ENCODE assay signal across 9 cellular contexts in the genomic region with DNA sequence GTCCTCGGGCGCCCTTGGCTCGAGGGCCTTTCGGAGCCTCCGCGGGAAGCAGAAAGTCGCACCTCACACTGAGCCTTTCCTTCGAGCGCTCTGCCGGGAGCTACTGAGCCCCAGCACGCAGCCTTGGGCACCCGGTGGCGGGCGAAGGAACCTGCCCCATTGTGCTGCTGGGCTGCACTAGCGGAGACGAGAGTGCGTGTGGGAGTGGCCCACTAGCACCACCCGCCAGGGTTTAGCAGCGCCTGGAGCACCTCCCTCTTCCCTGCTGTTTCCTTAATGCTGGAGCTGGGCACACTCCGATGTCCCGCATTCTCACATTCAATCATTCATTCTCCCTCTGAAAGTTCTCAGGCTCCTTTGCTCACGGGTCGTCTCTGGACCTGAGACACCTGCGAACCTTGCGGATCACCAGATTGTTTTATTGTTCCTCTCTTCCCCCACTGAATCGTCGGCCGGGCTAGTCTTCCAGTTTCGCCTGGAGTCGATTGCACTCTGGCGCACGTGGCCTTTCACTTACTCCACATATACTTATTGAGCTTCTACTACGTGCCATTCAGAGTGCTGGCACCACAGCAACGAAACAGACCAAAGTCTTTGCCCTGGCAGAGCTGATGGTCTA. TPM values are rescaled to one million over a fixed set of nuclear protein-coding genes. Genes with fewer than 3 reads are reported as not detected.
DNase-seq lines count a peak whose midpoint lies in the region; TF ChIP-seq lines count a peak whose summit lies in the region.
"Had no signal": no experiment of that assay in that cellular context is flagged by ENCODE, and none has a peak within 500 bp of the region (broad histone marks: within the 10 kb centered on the region; RNA-seq: fewer than 3 reads in every experiment).

No MANE protein-coding gene starts in this region.

- H3K36me3 ChIP-seq in mesendoderm (ENCODE audit: control insufficient read depth, insufficient read depth, low read length), result no peaks in the 10 kb centered on the region

- H3K4me3 ChIP-seq in mesendoderm (ENCODE audit: low read length), result no peak overlapping the region

- H3K23ac ChIP-seq in mesendoderm (ENCODE audit: low read length), result no peak overlapping the region

- peak; percentile 70 for DNase-seq in DMS53 (lab: John Stamatoyannopoulos, UW)
- DNase-seq in DMS53 treated with DMSO at 0.1 percent for 48 hours (lab: John Stamatoyannopoulos, UW; ENCODE audit: unreplicated experiment), result no peak
- DNase-seq in HFFc6, result peak; percentile 35
- DNase-seq in chondrocyte (ENCODE audit: low spot score), result no peak
- DNase-seq in nephron progenitor cell, result peak; percentile 56
- DNase-seq in mesendoderm, result no peak
- DNase-seq in activated naive CD4-positive, alpha-beta T cell treated with anti-CD3 and anti-CD28 coated beads, Interleukin-2, amount 50 U/mL, for 16 hours, result no peak
- DNase-seq in iPS-NIHi11 (ENCODE audit: low spot score), result no peak
- DNase-seq: 8988T had no signal

- H3K4me3 Mint-ChIP-seq in HFFc6 (peak overlapping the region; percentile 84), chondrocyte (ENCODE audit: unreplicated experiment) (peak overlapping the region; percentile 1), nephron progenitor cell (peak overlapping the region; percentile 80)

- H3K4ac ChIP-seq in mesendoderm (ENCODE audit: low read depth, low read length), result no peak overlapping the region

- H3K79me1 ChIP-seq in mesendoderm (ENCODE audit: low read length), result no peaks in the 10 kb centered on the region

- H4K5ac ChIP-seq in mesendoderm (ENCODE audit: low read length), result no peak overlapping the region

- no peak overlapping the region for H3K9ac ChIP-seq in mesendoderm (ENCODE audit: low read length)

- WGBS in mesendoderm (ENCODE audit: extremely low coverage, insufficient coverage, low lambda C conversion rate), result no CpG with 5 or more reads among the region's 34 CpGs

- H3K4me1 ChIP-seq in mesendoderm (ENCODE audit: control insufficient read depth, low read depth, low read length), result peaks cover 2% of the 10 kb centered on the region

- H3K18ac ChIP-seq in mesendoderm (ENCODE audit: low read length), result no peak overlapping the region

- H3K4me1 Mint-ChIP-seq in HFFc6 (ENCODE audit: low read depth), result peaks cover 48% of the 10 kb centered on the region
- H3K4me1 Mint-ChIP-seq in chondrocyte (ENCODE audit: low read depth), result peaks cover 30% of the 10 kb centered on the region
- peaks cover 68% of the 10 kb centered on the region for H3K4me1 Mint-ChIP-seq in nephron progenitor cell

- H3K4me2 ChIP-seq in mesendoderm (ENCODE audit: low read length), result no peak overlapping the region

- no peak overlapping the region for H3K56ac ChIP-seq in mesendoderm (ENCODE audit: low read length)

- H2AK5ac ChIP-seq in mesendoderm (ENCODE audit: low read length), result no peak overlapping the region

- no peak overlapping the region for H2BK120ac ChIP-seq in mesendoderm (ENCODE audit: low read depth, low read length)

- peaks cover 54% of the 10 kb centered on the region for H3K27me3 Mint-ChIP-seq in HFFc6 (ENCODE audit: insufficient read depth)
- peaks cover 97% of the 10 kb centered on the region for H3K27me3 Mint-ChIP-seq in chondrocyte (ENCODE audit: low read depth)
- H3K27me3 Mint-ChIP-seq in nephron progenitor cell (ENCODE audit: low read depth, poor library complexity), result peaks cover 100% of the 10 kb centered on the region

- no peak overlapping the region for H3K27ac ChIP-seq in mesendoderm (ENCODE audit: low read depth, low read length)

- H3K27me3 ChIP-seq in mesendoderm (ENCODE audit: insufficient read depth, low read length, poor library complexity), result peaks cover 94% of the 10 kb centered on the region

- peaks cover 4% of the 10 kb centered on the region; the same call in 1 of the 2 replicates for H3K36me3 Mint-ChIP-seq in HFFc6 (ENCODE audit: low read depth)
- peaks cover 15% of the 10 kb centered on the region for H3K36me3 Mint-ChIP-seq in chondrocyte (ENCODE audit: low read depth)
- no peaks in the 10 kb centered on the region for H3K36me3 Mint-ChIP-seq in nephron progenitor cell (ENCODE audit: low read depth)

- H2BK5ac ChIP-seq in mesendoderm (ENCODE audit: low read length), result no peak overlapping the region

- H3K27ac Mint-ChIP-seq in HFFc6, result no peak overlapping the region
- H3K27ac Mint-ChIP-seq in chondrocyte (ENCODE audit: unreplicated experiment), result no peak overlapping the region
- no peak overlapping the region for H3K27ac Mint-ChIP-seq in nephron progenitor cell

- H3K79me2 ChIP-seq in mesendoderm (ENCODE audit: control insufficient read depth, insufficient read depth, low read length), result no peaks in the 10 kb centered on the region

- H2BK15ac ChIP-seq in mesendoderm (replicated peaks; ENCODE audit: low read depth), result no peak overlapping the region

- H3K9me3 Mint-ChIP-seq in HFFc6, result no peaks in the 10 kb centered on the region; the same call in 1 of the 2 replicates
- H3K9me3 Mint-ChIP-seq in chondrocyte (ENCODE audit: low read depth), result no peaks in the 10 kb centered on the region
- no peaks in the 10 kb centered on the region for H3K9me3 Mint-ChIP-seq in nephron progenitor cell

- no peak overlapping the region for H4K8ac ChIP-seq in mesendoderm (ENCODE audit: low read depth, low read length)

- TF ChIP-seq CTCF in HFFc6 (IDR thresholded peaks at IDR 0.05), result no peak
- TF ChIP-seq CTCF in chondrocyte (IDR thresholded peaks at IDR 0.05), result no peak
- no peak for TF ChIP-seq CTCF in nephron progenitor cell (IDR thresholded peaks at IDR 0.05)

RNA-seq across cellular contexts. Expression of a gene that starts 8.4 kb away (rescaled TPM):
- 10 to 100 TPM; 13.2 to 20.7 (median 16.4) TPM for total RNA-seq in HFFc6 (2021; fragmentation: NEBNext Ultra II Directional; extraction: Animal tissue kit (Norgen Biotek cat#: 25700))
- total RNA-seq in chondrocyte, result 1.4 to 4.7 TPM (median 4.1 TPM) in 3 replicates
- 0.08 TPM for polyA plus RNA-seq in mesendoderm (2013, experiment 1 of 2)
- polyA plus RNA-seq in mesendoderm (2013, experiment 2 of 2), result 0.03 TPM

Comparison
In these comparisons a context has a peak if more than half of its experiments do, and no peak if none do; other contexts are left out.
1. DNase-seq: peak in DMS53 (single experiment), HFFc6 (single experiment) and nephron progenitor cell (single experiment); none in DMS53 treated with DMSO at 0.1 percent for 48 hours (single experiment), chondrocyte (single experiment), mesendoderm (single experiment), activated naive CD4-positive, alpha-beta T cell treated with anti-CD3 and anti-CD28 coated beads, Interleukin-2, amount 50 U/mL, for 16 hours (single experiment) and iPS-NIHi11 (single experiment).
2. H3K4me3 Mint-ChIP-seq: peak in every context shown above with its lines; median percentile 84 in HFFc6; 80 in nephron progenitor cell; 1 in chondrocyte.